27 cellular contexts compared by ENCODE assay signal in the genomic region with DNA sequence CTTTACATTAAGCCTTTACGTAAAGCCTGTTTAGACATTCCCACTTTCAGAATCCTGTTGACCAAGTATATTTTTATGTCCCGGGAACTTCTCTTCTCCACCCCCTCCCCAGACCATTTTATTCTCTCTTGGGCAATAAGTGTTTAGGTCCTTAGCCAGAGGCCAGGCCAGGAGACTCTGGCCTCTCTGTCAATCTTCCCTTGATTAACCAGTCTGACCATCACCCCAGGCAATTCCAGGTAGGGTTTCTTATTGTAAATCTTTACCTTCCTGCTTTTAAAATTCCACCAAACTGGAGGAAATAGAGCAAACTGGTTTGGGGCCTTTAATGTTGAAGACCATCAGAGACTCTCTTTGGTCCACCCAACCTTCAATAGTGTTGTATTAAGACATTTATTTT. TPM values are rescaled to one million over a fixed set of nuclear protein-coding genes. Genes with fewer than 3 reads are reported as not detected.
DNase-seq lines count a peak whose midpoint lies in the region; ATAC-seq and TF ChIP-seq lines count a peak whose summit lies in the region.
"Had no signal": no experiment of that assay in that cellular context is flagged by ENCODE, and none has a peak within 500 bp of the region (broad histone marks: within the 10 kb centered on the region; RNA-seq: fewer than 3 reads in every experiment).

No MANE protein-coding gene starts in this region.

- H3K27me3 Mint-ChIP-seq in Calu3 (ENCODE audit: unreplicated experiment) (no peaks in the 10 kb centered on the region), mesothelial cell of epicardium (ENCODE audit: low read depth) (no peaks in the 10 kb centered on the region)
- no peaks in the 10 kb centered on the region for H3K27me3 Mint-ChIP-seq in activated CD8-positive, alpha-beta T cell treated with anti-CD3 and anti-CD28 coated beads for 36 hours
- H3K27me3 Mint-ChIP-seq: CD4-positive, alpha-beta T cell had no signal

- POLR2A ChIA-PET in PC-9 (lab: Charles Lee; ENCODE audit: unreplicated experiment) = no interaction called here
- POLR2A ChIA-PET in activated CD8-positive, alpha-beta T cell treated with anti-CD3 and anti-CD28 coated beads for 36 hours (lab: Charles Lee) = no interaction called here

- H3K36me3 ChIP-seq in PC-9 (ENCODE audit: low read depth) (no peaks in the 10 kb centered on the region), trophoblast cell (ENCODE audit: control insufficient read depth in 1 of 2, insufficient read depth in 2 of 2, low read length in 2 of 2) (no peaks in the 10 kb centered on the region)

- H3K4me2 ChIP-seq in PC-9 = peak overlapping the region; percentile 23; the same call in 1 of the 2 replicates
- H3K4me2 ChIP-seq in trophoblast cell (ENCODE audit: low read length) = no peak overlapping the region
- H3K4me2 ChIP-seq: A549 had no signal

- peaks cover 43% of the 10 kb centered on the region for H3K4me1 Mint-ChIP-seq in Calu3 (ENCODE audit: low read depth, unreplicated experiment)
- H3K4me1 Mint-ChIP-seq in activated CD8-positive, alpha-beta T cell treated with anti-CD3 and anti-CD28 coated beads for 36 hours (ENCODE audit: low read depth) = no peaks in the 10 kb centered on the region
- peaks cover 5% of the 10 kb centered on the region for H3K4me1 Mint-ChIP-seq in mesothelial cell of epicardium

- no peak overlapping the region for H2AK5ac ChIP-seq in trophoblast cell (ENCODE audit: low read length)

- H4K12ac ChIP-seq in trophoblast cell (ENCODE audit: low read depth, low read length) = no peak overlapping the region

- H3K27ac Mint-ChIP-seq in Calu3 (ENCODE audit: unreplicated experiment) (peak overlapping the region; percentile 56), mesothelial cell of epicardium (no peak overlapping the region)
- H3K27ac Mint-ChIP-seq in activated CD8-positive, alpha-beta T cell treated with anti-CD3 and anti-CD28 coated beads for 36 hours = no peak overlapping the region
- H3K27ac Mint-ChIP-seq: B cell; CD4-positive, alpha-beta T cell; CD8-positive, alpha-beta T cell had no signal

- no peak for ATAC-seq in activated CD8-positive, alpha-beta T cell treated with anti-CD3 and anti-CD28 coated beads for 36 hours
- ATAC-seq: A549; CD8-positive, alpha-beta T cell; GM12878 had no signal

- H3K9me3 Mint-ChIP-seq in Calu3 (ENCODE audit: low read depth, unreplicated experiment) (peaks cover 6% of the 10 kb centered on the region), mesothelial cell of epicardium (peaks cover 16% of the 10 kb centered on the region)
- H3K9me3 Mint-ChIP-seq in activated CD8-positive, alpha-beta T cell treated with anti-CD3 and anti-CD28 coated beads for 36 hours = peaks cover 14% of the 10 kb centered on the region

- no peak overlapping the region for H3K4me3 Mint-ChIP-seq in Calu3 (ENCODE audit: low read depth, unreplicated experiment)
- H3K4me3 Mint-ChIP-seq in activated CD8-positive, alpha-beta T cell treated with anti-CD3 and anti-CD28 coated beads for 36 hours = no peak overlapping the region
- no peak overlapping the region for H3K4me3 Mint-ChIP-seq in mesothelial cell of epicardium
- H3K4me3 Mint-ChIP-seq: B cell; CD4-positive, alpha-beta T cell; CD8-positive, alpha-beta T cell had no signal

- TF ChIP-seq CTCF in Calu3 (IDR thresholded peaks at IDR 0.05; ENCODE audit: unreplicated experiment) (no peak), PC-9 (conservative IDR thresholded peaks at IDR 0.05) (no peak), mesothelial cell of epicardium (IDR thresholded peaks at IDR 0.05; ENCODE audit: unreplicated experiment) (no peak)
- no peak for TF ChIP-seq CTCF in activated CD8-positive, alpha-beta T cell treated with anti-CD3 and anti-CD28 coated beads for 36 hours (IDR thresholded peaks at IDR 0.05)

- no TSS peak for BruUV-seq in Calu3 (replicated peaks; lab: Mats Ljungman, UMichigan)
- BruUV-seq in PC-9 (replicated peaks; lab: Mats Ljungman, UMichigan) = no TSS peak

- no peaks in the 10 kb centered on the region for H4K20me1 ChIP-seq in PC-9 (ENCODE audit: insufficient read depth)
- H4K20me1 ChIP-seq: BLaER1 treated with 17β-estradiol and CSF1 and Interleukin-3, amounts not matched to agents 10 nM and 100 nM had no signal

- peak overlapping the region; percentile 59 for H2BK5ac ChIP-seq in trophoblast cell (ENCODE audit: low read depth, low read length, poor library complexity)

- WGBS in trophoblast cell (ENCODE audit: extremely low coverage, insufficient coverage, insufficient read length) = no CpG with 5 or more reads among the region's 2 CpGs

- no peak overlapping the region for H2BK12ac ChIP-seq in trophoblast cell (ENCODE audit: low read length)

- H2AFZ ChIP-seq in PC-9 (no peak overlapping the region), trophoblast cell (ENCODE audit: insufficient read depth, low read length, poor library complexity) (no peak overlapping the region)

- no peak overlapping the region for H3K18ac ChIP-seq in trophoblast cell (ENCODE audit: low read length)

- H3K79me2 ChIP-seq in PC-9 (ENCODE audit: low read depth) (no peaks in the 10 kb centered on the region), trophoblast cell (ENCODE audit: control insufficient read depth, insufficient read depth, low read length, poor library complexity) (peaks cover 2% of the 10 kb centered on the region)

- H3K23ac ChIP-seq in trophoblast cell (ENCODE audit: low read length) = no peak overlapping the region

- H3K36me3 Mint-ChIP-seq in Calu3 (ENCODE audit: insufficient read depth, unreplicated experiment) = peaks cover 9% of the 10 kb centered on the region
- peaks cover 8% of the 10 kb centered on the region for H3K36me3 Mint-ChIP-seq in activated CD8-positive, alpha-beta T cell treated with anti-CD3 and anti-CD28 coated beads for 36 hours (ENCODE audit: low read depth)
- H3K36me3 Mint-ChIP-seq in mesothelial cell of epicardium = peaks cover 8% of the 10 kb centered on the region

- H3K4me3 ChIP-seq in PC-9 (no peak overlapping the region), trophoblast cell (ENCODE audit: low read depth, low read length) (no peak overlapping the region)
- H3K4me3 ChIP-seq: A549; BLaER1 treated with 17β-estradiol and CSF1 and Interleukin-3, amounts not matched to agents 10 nM and 100 nM; GM12878 had no signal

- no peak overlapping the region for H3K4ac ChIP-seq in trophoblast cell (ENCODE audit: low read depth, low read length)

- no peak overlapping the region for H2BK120ac ChIP-seq in trophoblast cell (ENCODE audit: insufficient read depth, low read length, poor library complexity)

- 0 out of 2 replicates have a peak, but pooled peaks cover 4% of the 10 kb centered on the region for H3F3A ChIP-seq in PC-9 (ENCODE audit: insufficient read depth, low read depth)

- H3K79me1 ChIP-seq in trophoblast cell (ENCODE audit: low read length) = peaks cover 21% of the 10 kb centered on the region

- H3K27me3 ChIP-seq in PC-9 (ENCODE audit: insufficient read depth, low read depth) (no peaks in the 10 kb centered on the region), trophoblast cell (ENCODE audit: insufficient read depth, low read length) (no peaks in the 10 kb centered on the region)
- H3K27me3 ChIP-seq: BLaER1 treated with 17β-estradiol and CSF1 and Interleukin-3, amounts not matched to agents 10 nM and 100 nM had no signal

- H3K9me2 ChIP-seq in PC-9 (ENCODE audit: insufficient read depth) = no peaks in the 10 kb centered on the region

- DNase-seq in Calu3 (no peak), PC-9 (peak; percentile 28 to 71), islet precursor cell (peak; percentile 57), trophoblast cell (peak; percentile 63 to 79), mesothelial cell of epicardium (ENCODE audit: low spot score in 2 of 2, unreplicated experiment in 2 of 2) (no peak), hippocampal formation (lab: John Stamatoyannopoulos, UW) (no peak)
- no peak for DNase-seq in activated CD8-positive, alpha-beta T cell treated with anti-CD3 and anti-CD28 coated beads for 36 hours
- DNase-seq: AML-193; CD4-positive, alpha-beta T cell; CD8-positive, alpha-beta T cell; DMS 273 treated with DMSO at 0.1 percent for 48 hours; DMS153; DMS53; DMS79; DND-41; EL; GF-D8 had no signal

- no peak overlapping the region for H4K91ac ChIP-seq in trophoblast cell (ENCODE audit: low read depth, low read length)

- CTCF ChIA-PET in Calu3 (lab: Charles Lee) (no interaction called here), PC-9 (lab: Charles Lee) (interaction anchor here (0.6 to 0.7 kb wide), 2 partner anchors 149 to 723 kb away, joined by 3 to 9 read pairs; no protein-coding TSS in a partner anchor)
- CTCF ChIA-PET in activated CD8-positive, alpha-beta T cell treated with anti-CD3 and anti-CD28 coated beads for 36 hours (lab: Charles Lee) = no interaction called here

- no peak overlapping the region for H3K14ac ChIP-seq in trophoblast cell (ENCODE audit: low read length)

- no peak overlapping the region for H3K9ac ChIP-seq in trophoblast cell (ENCODE audit: low read length)
- H3K9ac ChIP-seq: BLaER1 treated with 17β-estradiol and CSF1 and Interleukin-3, amounts not matched to agents 10 nM and 100 nM had no signal

- H3K4me1 ChIP-seq in PC-9 (replicated peaks; ENCODE audit: insufficient read depth) = peaks cover 14% of the 10 kb centered on the region; the same call in 1 of the 2 replicates
- peaks cover 14 to 21% of the 10 kb centered on the region in 2 experiments for H3K4me1 ChIP-seq in trophoblast cell (ENCODE audit: control insufficient read depth in 1 of 2, insufficient read depth in 2 of 2, low read length in 2 of 2)
- H3K4me1 ChIP-seq: A549, Caco-2 had no signal

- H4K8ac ChIP-seq in trophoblast cell (ENCODE audit: low read depth, low read length) = no peak overlapping the region

- intact Hi-C loops in Calu3 (cut with micrococcal nuclease; ENCODE audit: unreplicated experiment) = no loop called here
- intact Hi-C loops in PC-9 (cut with micrococcal nuclease; ENCODE audit: unreplicated experiment) = no loop called here
- intact Hi-C loops in activated CD8-positive, alpha-beta T cell treated with anti-CD3 and anti-CD28 coated beads for 36 hours (cut with micrococcal nuclease) = no loop called here

- H3K9me3 ChIP-seq in PC-9 (ENCODE audit: insufficient read depth, low read depth) = 0 out of 2 replicates have a peak, but pooled peaks cover 2% of the 10 kb centered on the region
- H3K9me3 ChIP-seq in trophoblast cell (ENCODE audit: insufficient read depth, low read depth, low read length) = peaks cover 9% of the 10 kb centered on the region

- no peak overlapping the region for H3K27ac ChIP-seq in PC-9
- peak overlapping the region; percentile 57 for H3K27ac ChIP-seq in trophoblast cell (ENCODE audit: low read depth, low read length)
- H3K27ac ChIP-seq: 22Rv1; A549; BLaER1 treated with 17β-estradiol and CSF1 and Interleukin-3, amounts not matched to agents 10 nM and 100 nM; C4-2B had no signal

RNA-seq across cellular contexts. Expression of a gene that starts 12.2 kb away (rescaled TPM):
- 426 and 1,520 TPM in 2 replicates for total RNA-seq in Calu3 (2022)
- 8.6 and 16.4 TPM in 2 replicates for total RNA-seq in PC-9 (2021)
- polyA plus RNA-seq in trophoblast cell (2013) = 107 and 108 TPM in 2 replicates
- total RNA-seq in activated CD8-positive, alpha-beta T cell treated with anti-CD3 and anti-CD28 coated beads for 36 hours = 10 to 100 TPM; 31.6 to 32.1 TPM
- total RNA-seq in mesothelial cell of epicardium = 419 to 500 TPM (median 425 TPM) in 3 replicates

RNA-seq across cellular contexts. Expression of a gene that starts 41.6 kb away (rescaled TPM):
- total RNA-seq in Calu3 (2022) = 10.7 and 11.5 TPM in 2 replicates
- total RNA-seq in PC-9 (2021) = 9.4 and 9.9 TPM in 2 replicates
- polyA plus RNA-seq in trophoblast cell (2013) = 14.8 and 16.1 TPM in 2 replicates
- 1 to 10 TPM; 6.9 to 7.9 TPM for total RNA-seq in activated CD8-positive, alpha-beta T cell treated with anti-CD3 and anti-CD28 coated beads for 36 hours
- total RNA-seq in mesothelial cell of epicardium = 12.0 to 12.4 TPM (median 12.4 TPM) in 3 replicates

RNA-seq across cellular contexts. Expression of a gene that starts 49.2 kb away (rescaled TPM):
- total RNA-seq in Calu3 (2022) (not detected in 2 replicates), PC-9 (2021) (not detected in 2 replicates), mesothelial cell of epicardium (0.11 to 0.53 TPM (median 0.20 TPM) in 3 replicates)
- polyA plus RNA-seq in trophoblast cell (2013) = 0.04 TPM in 1 of 2 replicates, not detected in the other
- total RNA-seq in activated CD8-positive, alpha-beta T cell treated with anti-CD3 and anti-CD28 coated beads for 36 hours = under 1 TPM; 0.51 to 0.56 TPM
- total RNA-seq: A172, Caco-2, Daoy had no signal
- polyA plus RNA-seq: A549, BJ had no signal

Comparison
In these comparisons a context has a peak if more than half of its experiments do, and no peak if none do; other contexts are left out.
1. DNase-seq: peak in PC-9 (2 of 2), islet precursor cell (single experiment) and trophoblast cell (2 of 2); none in Calu3 (single experiment), activated CD8-positive, alpha-beta T cell treated with anti-CD3 and anti-CD28 coated beads for 36 hours (single experiment), mesothelial cell of epicardium (0 of 2) and hippocampal formation (0 of 2).
2. RNA of a gene that starts 12.2 kb away (total RNA-seq): 419 to 500 TPM in mesothelial cell of epicardium and 426 to 1,520 TPM in Calu3; 31.6 to 32.1 TPM in activated CD8-positive, alpha-beta T cell treated with anti-CD3 and anti-CD28 coated beads for 36 hours and 8.6 to 16.4 TPM in PC-9; every median in the first group is over 10 times any median in the second.